1 cellular context compared by ENCODE assay signal in the genomic region with DNA sequence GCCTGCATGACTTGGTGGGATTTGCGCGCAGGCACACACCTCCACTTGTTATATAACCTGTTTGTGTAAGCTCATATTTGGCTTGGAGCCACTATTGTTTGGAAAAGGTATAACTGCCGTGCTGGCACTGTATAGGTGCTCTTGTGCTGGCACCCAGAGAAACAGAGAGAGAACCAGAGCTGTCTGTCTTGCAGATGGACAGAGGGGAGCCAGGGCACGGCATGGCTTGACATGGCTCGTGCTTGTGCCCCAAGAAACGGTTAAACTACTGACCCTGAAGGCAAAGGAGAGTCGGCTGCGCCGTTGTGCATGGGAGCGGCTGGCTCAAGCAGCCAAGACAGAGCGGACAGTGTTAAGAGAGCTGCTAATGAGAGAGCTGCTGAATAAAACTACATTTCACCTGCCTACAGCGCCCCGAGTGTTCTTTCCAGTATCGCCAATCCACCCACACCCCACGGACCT.
TF ChIP-seq lines count a peak whose summit lies in the region.

No MANE protein-coding gene starts in this region.

TF ChIP-seq in H1, 55 proteins besides CTCF, POLR2A, EP300 and RAD21 (continued from another document):
- TF ChIP-seq KDM1A (IDR thresholded peaks at IDR 0.05; ENCODE audit: borderline replicate concordance, low read length) (no peak), HDAC6 (IDR thresholded peaks at IDR 0.05; ENCODE audit: low read depth, low read length) (no peak), CBX8 (IDR thresholded peaks at IDR 0.05; ENCODE audit: borderline replicate concordance, low read depth, low read length) (no peak), YY1 (IDR thresholded peaks at IDR 0.05; ENCODE audit: low read depth, low read length) (no peak), MAFK (IDR thresholded peaks at IDR 0.05; ENCODE audit: low read depth, low read length) (no peak), NRF1 (IDR thresholded peaks at IDR 0.05; ENCODE audit: low read depth, low read length) (no peak), SP2 (IDR thresholded peaks at IDR 0.05; ENCODE audit: low read length) (no peak), BACH1 (IDR thresholded peaks at IDR 0.05; ENCODE audit: low read length) (no peak), SRF (IDR thresholded peaks at IDR 0.05; ENCODE audit: low read depth, low read length) (no peak), ATF3 (IDR thresholded peaks at IDR 0.05; ENCODE audit: insufficient read depth, low read depth, low read length) (no peak)
- TF ChIP-seq, protein P1, sequence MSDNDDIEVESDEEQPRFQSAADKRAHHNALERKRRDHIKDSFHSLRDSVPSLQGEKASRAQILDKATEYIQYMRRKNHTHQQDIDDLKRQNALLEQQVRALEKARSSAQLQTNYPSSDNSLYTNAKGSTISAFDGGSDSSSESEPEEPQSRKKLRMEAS (IDR thresholded peaks at IDR 0.05), result no peak
